Comparison of ENCODE assay signal across 20 cellular contexts in the genomic region with DNA sequence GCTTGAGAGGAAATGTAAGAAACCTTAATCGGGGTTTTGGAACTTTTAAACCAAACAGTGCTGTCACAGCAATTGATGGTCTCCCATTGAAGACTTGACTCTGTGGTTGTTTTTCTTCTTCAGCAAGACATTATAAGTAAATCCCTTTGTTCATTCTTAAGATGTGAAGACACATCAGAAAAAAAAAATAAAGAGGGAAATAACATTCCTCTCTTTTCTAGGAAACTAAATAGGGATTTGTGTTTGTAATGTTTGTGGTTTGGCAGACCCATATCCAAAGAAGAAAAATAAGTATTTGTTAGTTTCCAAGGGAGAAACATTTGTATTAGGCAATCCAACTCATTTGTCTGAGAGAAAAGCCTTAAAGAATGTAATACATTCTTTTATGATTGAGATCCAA.
DNase-seq lines count a peak whose midpoint lies in the region; FAIRE-seq and TF ChIP-seq lines count a peak whose summit lies in the region.
"Had no signal": no experiment of that assay in that cellular context is flagged by ENCODE, and none has a peak within 500 bp of the region (broad histone marks: within the 10 kb centered on the region; RNA-seq: fewer than 3 reads in every experiment).

No MANE protein-coding gene starts in this region.

- H3K27ac Mint-ChIP-seq in astrocyte (ENCODE audit: unreplicated experiment), result no peak overlapping the region
- H3K27ac Mint-ChIP-seq: CD4-positive, alpha-beta memory T cell had no signal

- H2AFZ ChIP-seq in astrocyte (ENCODE audit: low read depth, low read length), result no peak overlapping the region
- H2AFZ ChIP-seq: GM23248, PC-9 had no signal

- H3K79me2 ChIP-seq in astrocyte (ENCODE audit: insufficient read depth, low read length), result no peaks in the 10 kb centered on the region

- no peaks in the 10 kb centered on the region for H4K20me1 ChIP-seq in astrocyte (ENCODE audit: insufficient read depth, low read length)

- no peak overlapping the region for H3K4me3 Mint-ChIP-seq in astrocyte (ENCODE audit: unreplicated experiment)
- H3K4me3 Mint-ChIP-seq: CD4-positive, alpha-beta memory T cell had no signal

- peak; percentile 9 for DNase-seq in astrocyte (ENCODE audit: low read depth)
- peak; percentile 1 for DNase-seq in fibroblast of gingiva (ENCODE audit: low read depth)
- peak; percentile 28 for DNase-seq in myocyte (ENCODE audit: low read depth)
- DNase-seq in transverse colon, result no peak
- no peak for DNase-seq in 8988T
- no peak for DNase-seq in activated naive CD4-positive, alpha-beta T cell treated with Interleukin-2 at 50 U/mL for 16 hours
- DNase-seq in GF-D8 (lab: John Stamatoyannopoulos, UW), result no peak
- DNase-seq in RWPE1 (ENCODE audit: low spot score), result no peak
- DNase-seq: CD4-positive, alpha-beta memory T cell; DMS79 treated with DMSO at 0.1 percent for 48 hours; GM23248; KBM-7; NCI-H1436 treated with DMSO at 0.1 percent for 48 hours; NCI-H2081; NCI-H510A; NCI-H82; PC-9 had no signal

- intact Hi-C loops in transverse colon (cut with DNase I; ENCODE audit: low total_unique reads), result no loop called here

- no peaks in the 10 kb centered on the region for H3K4me1 Mint-ChIP-seq in astrocyte (ENCODE audit: low read depth, unreplicated experiment)
- H3K4me1 Mint-ChIP-seq: CD4-positive, alpha-beta memory T cell had no signal

- in situ Hi-C loops in transverse colon (cut with MboI; ENCODE audit: low pct_ligation_motif_present in 1 of 4, low pct_unique_long_range_greater_than_20kb in 1 of 4, low sequenced_read_pairs in 3 of 4), result no loop called here

- no peak overlapping the region for H3K9ac ChIP-seq in astrocyte (ENCODE audit: low read length)
- H3K9ac ChIP-seq: GM23248 had no signal

- POLR2A ChIA-PET in RWPE1 (lab: Yijun Ruan, JAX; ENCODE audit: low non-redundant PET), result no interaction called here

- no peak for TF ChIP-seq POLR2A in transverse colon (IDR thresholded peaks at IDR 0.05)

- FAIRE-seq in astrocyte (lab: Jason Lieb, UNC), result no peak
- FAIRE-seq: G401.6, GM12891, GM18507 had no signal

- WGBS in transverse colon (ENCODE audit: low coverage in 1 of 2), 2 donors, result 30 to 50% methylated on average over 1 of the region's 1 CpG

- H3K27me3 ChIP-seq in astrocyte (ENCODE audit: insufficient read depth, low read length) (no peaks in the 10 kb centered on the region), transverse colon (no peaks in the 10 kb centered on the region)

- no peaks in the 10 kb centered on the region for H3K9me3 Mint-ChIP-seq in astrocyte (ENCODE audit: unreplicated experiment)

- H3K27ac ChIP-seq in astrocyte (ENCODE audit: low read depth, low read length) (no peak overlapping the region), transverse colon (peak overlapping the region in 3 of 4 donors; percentile 16 to 41 (median 17)), RWPE1 (no peak overlapping the region)
- H3K27ac ChIP-seq: GM23248, PC-9 had no signal

- H3K9me3 ChIP-seq in astrocyte (ENCODE audit: insufficient read depth, low read depth, low read length) (no peaks in the 10 kb centered on the region), transverse colon (no peaks in the 10 kb centered on the region)

- TF ChIP-seq EP300 in transverse colon (IDR thresholded peaks at IDR 0.05; ENCODE audit: low read depth), result no peak

- TF ChIP-seq CTCF in astrocyte (IDR thresholded peaks at IDR 0.05; ENCODE audit: insufficient read depth, low read depth, low read length) (no peak), transverse colon (IDR thresholded peaks at IDR 0.05) (no peak), RWPE1 (conservative IDR thresholded peaks at IDR 0.05; ENCODE audit: low read depth) (no peak)

- H3K36me3 ChIP-seq in astrocyte (ENCODE audit: insufficient read depth, low read length), result no peaks in the 10 kb centered on the region
- no peaks in the 10 kb centered on the region for H3K36me3 ChIP-seq in transverse colon

- no peaks in the 10 kb centered on the region for H3K36me3 Mint-ChIP-seq in astrocyte (ENCODE audit: low read depth, unreplicated experiment)
- H3K36me3 Mint-ChIP-seq: CD4-positive, alpha-beta memory T cell had no signal

- no peaks in the 10 kb centered on the region for H3K27me3 Mint-ChIP-seq in astrocyte (ENCODE audit: low read depth, unreplicated experiment)
- H3K27me3 Mint-ChIP-seq: CD4-positive, alpha-beta memory T cell had no signal

- H3K4me2 ChIP-seq in astrocyte (ENCODE audit: low read length), result no peak overlapping the region
- H3K4me2 ChIP-seq: PC-9 had no signal

- no peaks in the 10 kb centered on the region for H3K4me1 ChIP-seq in astrocyte (ENCODE audit: insufficient read depth, low read length)
- H3K4me1 ChIP-seq in transverse colon, result no peaks in the 10 kb centered on the region

- H3K4me3 ChIP-seq in astrocyte (ENCODE audit: insufficient read depth, low read depth, low read length) (no peak overlapping the region), transverse colon (no peak overlapping the region)
- H3K4me3 ChIP-seq: GM23248, PC-9 had no signal

- CTCF ChIA-PET in RWPE1 (lab: Yijun Ruan, JAX), result no interaction called here

Comparison
In these comparisons a context has a peak if more than half of its experiments do, and no peak if none do; other contexts are left out.
1. DNase-seq: peak in astrocyte (single experiment), fibroblast of gingiva (single experiment) and myocyte (single experiment); none in transverse colon (single experiment), 8988T (single experiment), activated naive CD4-positive, alpha-beta T cell treated with Interleukin-2 at 50 U/mL for 16 hours (single experiment), GF-D8 (single experiment) and RWPE1 (single experiment).
2. H3K27ac ChIP-seq: peak in transverse colon (3 of 4); none in astrocyte (single experiment) and RWPE1 (single experiment).